In genomic region chrX:9438950-9439494, GRCh38 we compare ENCODE assay signal across 19 cellular contexts. TPM values are rescaled to one million over a fixed set of nuclear protein-coding genes. Genes with fewer than 3 reads are reported as not detected.
DNase-seq lines count a peak whose midpoint lies in the region; ATAC-seq and TF ChIP-seq lines count a peak whose summit lies in the region.
"Had no signal": no experiment of that assay in that cellular context is flagged by ENCODE, and none has a peak within 500 bp of the region (broad histone marks: within the 10 kb centered on the region; RNA-seq: fewer than 3 reads in every experiment).

No MANE protein-coding gene starts in this region.

- peak; percentile 61 for DNase-seq in HFFc6
- DNase-seq in amniotic epithelial cell (ENCODE audit: low read depth), result peak; percentile 83
- peak; percentile 77 for DNase-seq in iris pigment epithelial cell (ENCODE audit: low read depth)
- no peak for DNase-seq in tibial artery
- no peak for DNase-seq in Calu3
- no peak for DNase-seq in CD8-positive, alpha-beta memory T cell
- no peak for DNase-seq in NCI-H226
- DNase-seq: ACHN; BE2C; CD4-positive, alpha-beta memory T cell; H9; NCI-H1092 treated with DMSO at 0.1 percent for 48 hours; NCI-H1694; NCI-H2107; NCI-H345; NCI-H526 treated with DMSO at 0.1 percent for 48 hours had no signal

- no peak for TF ChIP-seq CTCF in HFFc6 (IDR thresholded peaks at IDR 0.05)
- no peak for TF ChIP-seq CTCF in tibial artery (IDR thresholded peaks at IDR 0.05)
- no peak for TF ChIP-seq CTCF in Calu3 (IDR thresholded peaks at IDR 0.05; ENCODE audit: unreplicated experiment)

- no peaks in the 10 kb centered on the region for H3K9me3 Mint-ChIP-seq in HFFc6
- no peaks in the 10 kb centered on the region for H3K9me3 Mint-ChIP-seq in Calu3 (ENCODE audit: low read depth, unreplicated experiment)
- no peaks in the 10 kb centered on the region for H3K9me3 Mint-ChIP-seq in CD8-positive, alpha-beta memory T cell
- H3K9me3 Mint-ChIP-seq: CD4-positive, alpha-beta memory T cell; T-helper 1 cell treated with Interleukin-12 subunit alpha and Interleukin-12 subunit beta and Interleukin-4 antibody, amounts not matched to agents 30 μg/mL and 1 μg/mL, for 36 hours had no signal

- H3K27ac ChIP-seq in tibial artery, result peak overlapping the region; percentile 67 to 70
- H3K27ac ChIP-seq in CD8-positive, alpha-beta memory T cell (ENCODE audit: low read depth, low read length), result no peak overlapping the region
- H3K27ac ChIP-seq: RWPE1 had no signal

- peaks cover 16% of the 10 kb centered on the region for H3K4me1 Mint-ChIP-seq in HFFc6 (ENCODE audit: low read depth)
- H3K4me1 Mint-ChIP-seq in Calu3 (ENCODE audit: low read depth, unreplicated experiment), result no peaks in the 10 kb centered on the region
- no peaks in the 10 kb centered on the region for H3K4me1 Mint-ChIP-seq in CD8-positive, alpha-beta memory T cell
- H3K4me1 Mint-ChIP-seq: CD4-positive, alpha-beta memory T cell had no signal

- H3K4me1 ChIP-seq in tibial artery, result peaks cover 0 to 38% (median 2%) of the 10 kb centered on the region in 4 donors
- H3K4me1 ChIP-seq in CD8-positive, alpha-beta memory T cell (ENCODE audit: insufficient read depth, low read length), result no peaks in the 10 kb centered on the region
- H3K4me1 ChIP-seq: BE2C had no signal

- intact Hi-C loops in tibial artery (cut with DNase I; ENCODE audit: low total_unique reads), result no loop called here
- intact Hi-C loops in Calu3 (cut with micrococcal nuclease; ENCODE audit: unreplicated experiment), result no loop called here

- no peaks in the 10 kb centered on the region for H3K9me3 ChIP-seq in tibial artery
- no peaks in the 10 kb centered on the region for H3K9me3 ChIP-seq in CD8-positive, alpha-beta memory T cell (ENCODE audit: low read length)
- H3K9me3 ChIP-seq: BE2C had no signal

- H3K27ac Mint-ChIP-seq in HFFc6, result no peak overlapping the region
- no peak overlapping the region for H3K27ac Mint-ChIP-seq in Calu3 (ENCODE audit: unreplicated experiment)
- H3K27ac Mint-ChIP-seq in CD8-positive, alpha-beta memory T cell, result no peak overlapping the region
- H3K27ac Mint-ChIP-seq: CD4-positive, alpha-beta memory T cell; H9; T-helper 1 cell treated with Interleukin-12 subunit alpha and Interleukin-12 subunit beta and Interleukin-4 antibody, amounts not matched to agents 30 μg/mL and 1 μg/mL, for 36 hours had no signal

- CTCF ChIA-PET in Calu3 (lab: Charles Lee), result no interaction called here
- CTCF ChIA-PET in CD8-positive, alpha-beta memory T cell (lab: Charles Lee), result no interaction called here

- no peaks in the 10 kb centered on the region for H3K27me3 ChIP-seq in tibial artery
- no peaks in the 10 kb centered on the region for H3K27me3 ChIP-seq in CD8-positive, alpha-beta memory T cell (ENCODE audit: insufficient read depth, low read length, poor library complexity, severe bottlenecking)
- H3K27me3 ChIP-seq: BE2C had no signal

- H3K4me3 Mint-ChIP-seq in HFFc6, result no peak overlapping the region
- no peak overlapping the region for H3K4me3 Mint-ChIP-seq in Calu3 (ENCODE audit: low read depth, unreplicated experiment)
- H3K4me3 Mint-ChIP-seq in CD8-positive, alpha-beta memory T cell, result no peak overlapping the region
- H3K4me3 Mint-ChIP-seq: CD4-positive, alpha-beta memory T cell; H9; T-helper 1 cell treated with Interleukin-12 subunit alpha and Interleukin-12 subunit beta and Interleukin-4 antibody, amounts not matched to agents 30 μg/mL and 1 μg/mL, for 36 hours had no signal

- ATAC-seq in HG02852 (IDR thresholded peaks at IDR 0.05; ENCODE audit: unreplicated experiment), result no peak

- POLR2A ChIA-PET in CD8-positive, alpha-beta memory T cell (lab: Charles Lee), result no interaction called here

- no TSS peak for BruUV-seq in Calu3 (replicated peaks; lab: Mats Ljungman, UMichigan)

- H3K4me3 ChIP-seq in tibial artery, result no peak overlapping the region
- no peak overlapping the region for H3K4me3 ChIP-seq in CD8-positive, alpha-beta memory T cell (ENCODE audit: low read length)

- H3K36me3 ChIP-seq in tibial artery, result no peaks in the 10 kb centered on the region
- no peaks in the 10 kb centered on the region for H3K36me3 ChIP-seq in CD8-positive, alpha-beta memory T cell (ENCODE audit: insufficient read depth, low read length)
- H3K36me3 ChIP-seq: BE2C had no signal

- H3K36me3 Mint-ChIP-seq in HFFc6 (ENCODE audit: low read depth), result no peaks in the 10 kb centered on the region
- no peaks in the 10 kb centered on the region for H3K36me3 Mint-ChIP-seq in Calu3 (ENCODE audit: insufficient read depth, unreplicated experiment)
- no peaks in the 10 kb centered on the region for H3K36me3 Mint-ChIP-seq in CD8-positive, alpha-beta memory T cell
- H3K36me3 Mint-ChIP-seq: CD4-positive, alpha-beta memory T cell had no signal

- H3K27me3 Mint-ChIP-seq in HFFc6 (ENCODE audit: insufficient read depth) (no peaks in the 10 kb centered on the region; the same call in 1 of the 2 replicates), Calu3 (ENCODE audit: unreplicated experiment) (no peaks in the 10 kb centered on the region)
- peaks cover 0 to 3% of the 10 kb centered on the region in 2 donors for H3K27me3 Mint-ChIP-seq in CD8-positive, alpha-beta memory T cell
- H3K27me3 Mint-ChIP-seq: CD4-positive, alpha-beta memory T cell had no signal

RNA-seq across cellular contexts. Expression of gene TBL1X, which starts 25.8 kb away (rescaled TPM):
- 10 to 100 TPM; 34.4 to 53.2 (median 44.9) TPM for total RNA-seq in HFFc6 (2021; fragmentation: NEBNext Ultra II Directional; extraction: Animal tissue kit (Norgen Biotek cat#: 25700))
- total RNA-seq in Calu3 (2022), result 24.9 and 25.0 TPM in 2 replicates
- 10 to 100 TPM; 21.3 to 25.0 TPM for total RNA-seq in CD8-positive, alpha-beta memory T cell
- 16.1 TPM for polyA plus RNA-seq in CD8-positive, alpha-beta memory T cell

Comparison
In these comparisons a context has a peak if more than half of its experiments do, and no peak if none do; other contexts are left out.
1. DNase-seq: peak in HFFc6 (single experiment), amniotic epithelial cell (single experiment) and iris pigment epithelial cell (single experiment); none in tibial artery (0 of 2), Calu3 (single experiment), CD8-positive, alpha-beta memory T cell (0 of 5) and NCI-H226 (single experiment).